ENCODE assay signal across 11 cellular contexts in genomic region chr14:67525389-67525788, GRCh38.
"Had no signal": no experiment of that assay in that cellular context is flagged by ENCODE, and none has a peak within 500 bp of the region (broad histone marks: within the 10 kb centered on the region; RNA-seq: fewer than 3 reads in every experiment).

No MANE protein-coding gene starts in this region.

- H3K9ac ChIP-seq: GM23248 had no signal

- H3K36me3 ChIP-seq: HAP-1 had no signal

- H3K9me3 ChIP-seq: HAP-1 had no signal

- DNase-seq: GM23248, GOT3, H7, H9, HCEC 1CT, HFFc6 had no signal

- H2AFZ ChIP-seq: GM23248, GM23338 had no signal

- H3K27ac ChIP-seq: GM23248 had no signal

- H3K4me2 ChIP-seq: GM23338 had no signal

- H3K4me3 ChIP-seq: GM23248, GM23338, HAP-1 had no signal

- ATAC-seq: GM23338, HCT116 had no signal

- FAIRE-seq: H1, H54 had no signal
